ENCODE assay signal across 10 cellular contexts in the genomic region with DNA sequence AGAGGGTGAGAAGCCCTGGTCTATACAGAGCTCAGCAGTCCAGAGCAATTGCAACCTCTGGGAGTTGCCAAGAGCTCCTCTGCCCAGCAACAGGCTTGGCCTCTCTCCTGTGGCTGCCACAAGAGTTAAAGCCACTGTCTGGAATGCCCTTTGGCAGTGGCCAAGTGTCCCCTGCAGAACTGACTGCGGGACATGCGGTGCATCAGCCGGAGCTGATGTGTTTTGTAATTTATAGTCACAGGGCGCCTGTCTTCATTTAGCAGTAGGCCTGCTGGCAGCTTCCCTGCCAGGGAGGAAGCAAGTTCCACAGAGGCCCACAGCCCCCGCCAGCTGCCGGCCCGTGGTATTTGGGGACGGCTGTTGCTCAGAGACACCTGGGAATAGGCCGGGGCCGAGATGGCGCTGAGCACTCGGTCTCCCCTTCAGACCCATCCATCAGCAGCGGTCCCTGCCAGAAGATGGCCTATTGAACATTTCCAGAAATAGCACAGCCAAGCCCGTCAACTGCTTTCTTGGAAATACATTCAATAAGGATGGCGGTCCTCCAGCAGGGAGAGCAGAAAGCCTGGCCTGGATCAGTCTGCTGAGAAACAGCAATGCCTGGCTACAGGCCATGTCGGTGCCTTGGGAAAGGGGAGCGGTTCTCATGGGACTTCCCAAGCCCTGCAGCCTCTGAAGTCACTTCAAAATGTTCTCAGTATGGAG.
DNase-seq lines count a peak whose midpoint lies in the region; ATAC-seq and TF ChIP-seq lines count a peak whose summit lies in the region.
"Had no signal": no experiment of that assay in that cellular context is flagged by ENCODE, and none has a peak within 500 bp of the region (broad histone marks: within the 10 kb centered on the region; RNA-seq: fewer than 3 reads in every experiment).

No MANE protein-coding gene starts in this region.

- H4K20me1 ChIP-seq in fibroblast of lung (ENCODE audit: control insufficient read depth, extremely low read depth, insufficient read depth, low read length) = no peaks in the 10 kb centered on the region

- no peak for ATAC-seq in GM18498 (IDR thresholded peaks at IDR 0.05; ENCODE audit: unreplicated experiment)

- intact Hi-C loops in thyroid gland (cut with DNase I) = no loop called here

- H3K4me3 ChIP-seq in fibroblast of lung (replicated peaks in 1 of 4; ENCODE audit: control extremely low read depth in 1 of 4, insufficient read depth in 1 of 4, low read depth in 3 of 4, low read length in 4 of 4) (no peak overlapping the region), thyroid gland (replicated peaks in 1 of 3) (no peak overlapping the region)

- no peak overlapping the region for H3K4me3 Mint-ChIP-seq in activated T-cell treated with anti-CD3 and anti-CD28 coated beads, Interleukin-2, amount 50 U/mL, for 24 hours

- H3K4me2 ChIP-seq in fibroblast of lung (ENCODE audit: extremely low read depth, insufficient read depth, low read length) = peak overlapping the region; percentile 51

- TF ChIP-seq CTCF in fibroblast of lung (conservative IDR thresholded peaks at IDR 0.05 in 1 of 2, IDR thresholded peaks at IDR 0.05 in 1 of 2; ENCODE audit: low read depth in 1 of 2, low read length in 2 of 2) (no peak), thyroid gland (IDR thresholded peaks at IDR 0.05) (no peak)

- H3K27ac ChIP-seq in fibroblast of lung (ENCODE audit: insufficient read depth, low read length) (peak overlapping the region; percentile 22), thyroid gland (peak overlapping the region in 2 of 3 donors; percentile 56 to 57)
- H3K27ac ChIP-seq: epithelial cell of prostate had no signal

- H3K9me3 Mint-ChIP-seq in activated T-cell treated with anti-CD3 and anti-CD28 coated beads, Interleukin-2, amount 50 U/mL, for 24 hours = no peaks in the 10 kb centered on the region

- no peak overlapping the region for H3K9ac ChIP-seq in fibroblast of lung (ENCODE audit: insufficient read depth, low read length)

- no peaks in the 10 kb centered on the region for H3K27me3 Mint-ChIP-seq in activated T-cell treated with anti-CD3 and anti-CD28 coated beads, Interleukin-2, amount 50 U/mL, for 24 hours

- peaks cover 14% of the 10 kb centered on the region for H3K4me1 ChIP-seq in fibroblast of lung (ENCODE audit: control insufficient read depth, extremely low read depth, insufficient read depth, low read length)
- H3K4me1 ChIP-seq in thyroid gland = peaks cover 16 to 22% of the 10 kb centered on the region in 2 donors

- DNase-seq in NOMO-1 treated with DMSO at 0.1 percent for 48 hours (lab: John Stamatoyannopoulos, UW; ENCODE audit: unreplicated experiment) (peak; percentile 58), fibroblast of lung (ENCODE audit: low read depth in 2 of 2) (peak; percentile 77 to 86), mucosa of gallbladder (ENCODE audit: low spot score) (peak; percentile 78), thyroid gland (peak; percentile 54 to 69)
- DNase-seq in activated T-cell treated with anti-CD3 and anti-CD28 coated beads, Interleukin-2, amount 50 U/mL, for 24 hours = no peak
- DNase-seq in stimulated activated CD4-positive, alpha-beta T cell treated with anti-CD3 and anti-CD28 coated beads, Interleukin-2, amount 100 ng/mL, for 48 hours = no peak
- no peak for DNase-seq in stimulated activated naive CD4-positive, alpha-beta T cell treated with Interleukin-2 at 50 U/mL for 16 hours (lab: John Stamatoyannopoulos, UW)
- DNase-seq: activated CD4-positive, alpha-beta T cell treated with anti-CD3 and anti-CD28 coated beads for 4 hours had no signal

- WGBS in thyroid gland, 2 donors = 12 to 53% methylated on average over 12 to 17 of the region's 17 CpGs

- H3K27me3 ChIP-seq in fibroblast of lung (ENCODE audit: control insufficient read depth, insufficient read depth, low read length) (no peaks in the 10 kb centered on the region), thyroid gland (no peaks in the 10 kb centered on the region)

- no peaks in the 10 kb centered on the region for H3K79me2 ChIP-seq in fibroblast of lung (ENCODE audit: control insufficient read depth, insufficient read depth, low read length)

- H3K36me3 ChIP-seq in fibroblast of lung (ENCODE audit: control insufficient read depth, insufficient read depth, low read length) = no peaks in the 10 kb centered on the region
- H3K36me3 ChIP-seq in thyroid gland = no peaks in the 10 kb centered on the region

- H3K9me3 ChIP-seq in fibroblast of lung (ENCODE audit: control insufficient read depth, insufficient read depth, low read depth, low read length) = no peaks in the 10 kb centered on the region
- no peaks in the 10 kb centered on the region for H3K9me3 ChIP-seq in thyroid gland

- peak overlapping the region; percentile 81 for H2AFZ ChIP-seq in fibroblast of lung (ENCODE audit: low read length)

- H3K27ac Mint-ChIP-seq in activated T-cell treated with anti-CD3 and anti-CD28 coated beads, Interleukin-2, amount 50 U/mL, for 24 hours = no peak overlapping the region

- no peaks in the 10 kb centered on the region for H3K36me3 Mint-ChIP-seq in activated T-cell treated with anti-CD3 and anti-CD28 coated beads, Interleukin-2, amount 50 U/mL, for 24 hours (ENCODE audit: low read depth)

- H3K4me1 Mint-ChIP-seq in activated T-cell treated with anti-CD3 and anti-CD28 coated beads, Interleukin-2, amount 50 U/mL, for 24 hours (ENCODE audit: low read depth) = peaks cover 8% of the 10 kb centered on the region

- no peak for TF ChIP-seq POLR2A in thyroid gland (IDR thresholded peaks at IDR 0.05)

Comparison
In these comparisons a context has a peak if more than half of its experiments do, and no peak if none do; other contexts are left out.
1. DNase-seq: peak in NOMO-1 treated with DMSO at 0.1 percent for 48 hours (single experiment), fibroblast of lung (2 of 2), mucosa of gallbladder (single experiment) and thyroid gland (2 of 2); none in activated T-cell treated with anti-CD3 and anti-CD28 coated beads, Interleukin-2, amount 50 U/mL, for 24 hours (single experiment), stimulated activated CD4-positive, alpha-beta T cell treated with anti-CD3 and anti-CD28 coated beads, Interleukin-2, amount 100 ng/mL, for 48 hours (0 of 2) and stimulated activated naive CD4-positive, alpha-beta T cell treated with Interleukin-2 at 50 U/mL for 16 hours (single experiment).